In genomic region chr19:6274756-6275155, GRCh38 we compare ENCODE assay signal across 14 cellular contexts. TPM values are rescaled to one million over a fixed set of nuclear protein-coding genes. Genes with fewer than 3 reads are reported as not detected.
DNase-seq lines count a peak whose midpoint lies in the region; ATAC-seq and TF ChIP-seq lines count a peak whose summit lies in the region.
"Had no signal": no experiment of that assay in that cellular context is flagged by ENCODE, and none has a peak within 500 bp of the region (broad histone marks: within the 10 kb centered on the region; RNA-seq: fewer than 3 reads in every experiment).

No MANE protein-coding gene starts in this region.

- H3K27ac Mint-ChIP-seq in progenitor cell of endocrine pancreas: peak overlapping the region; percentile 88

- H3K9me3 Mint-ChIP-seq in progenitor cell of endocrine pancreas (ENCODE audit: low read depth): no peaks in the 10 kb centered on the region

- H3K4me1 ChIP-seq in left ventricle myocardium inferior: peaks cover 96% of the 10 kb centered on the region

- DNase-seq in left ventricle myocardium inferior: no peak
- no peak for DNase-seq in progenitor cell of endocrine pancreas (ENCODE audit: low spot score, unreplicated experiment)
- no peak for DNase-seq in NCI-H524 (lab: John Stamatoyannopoulos, UW)
- DNase-seq in SKM-1 treated with dmso at 0.1 percent for 144 hours (lab: John Stamatoyannopoulos, UW; ENCODE audit: unreplicated experiment): no peak
- no peak for DNase-seq in stimulated activated naive CD4-positive, alpha-beta T cell treated with Interleukin-2 at 50 U/mL for 16 hours (lab: John Stamatoyannopoulos, UW)
- DNase-seq: activated T-cell treated with anti-CD3 and anti-CD28 coated beads, Interleukin-2, amount 50 U/mL, for 48 hours; BE2C; effector CD4-positive, alpha-beta T cell; islet precursor cell; NCI-H2029 treated with DMSO at 0.1 percent for 48 hours; T-helper 1 cell had no signal

- TF ChIP-seq CTCF in C4-2B (conservative IDR thresholded peaks at IDR 0.05) (no peak), left ventricle myocardium inferior (IDR thresholded peaks at IDR 0.05; ENCODE audit: borderline replicate concordance) (no peak), progenitor cell of endocrine pancreas (IDR thresholded peaks at IDR 0.05; ENCODE audit: unreplicated experiment) (no peak)

- H3K27me3 Mint-ChIP-seq in progenitor cell of endocrine pancreas: no peaks in the 10 kb centered on the region

- H3K9me3 ChIP-seq in left ventricle myocardium inferior (replicated peaks): no peaks in the 10 kb centered on the region
- H3K9me3 ChIP-seq: BE2C had no signal

- peak overlapping the region; percentile 14 for H3K4me3 Mint-ChIP-seq in progenitor cell of endocrine pancreas (ENCODE audit: low read depth)

- intact Hi-C loops in left ventricle myocardium inferior (cut with micrococcal nuclease): no loop called here

- H3K36me3 ChIP-seq in left ventricle myocardium inferior: peaks cover 9% of the 10 kb centered on the region

- H3K4me1 Mint-ChIP-seq in progenitor cell of endocrine pancreas (ENCODE audit: low read depth): peaks cover 79% of the 10 kb centered on the region

- ATAC-seq in GM21528 (IDR thresholded peaks at IDR 0.05; ENCODE audit: low FRiP score, unreplicated experiment): no peak

- peaks cover 9% of the 10 kb centered on the region for H3K36me3 Mint-ChIP-seq in progenitor cell of endocrine pancreas (ENCODE audit: insufficient read depth)

- peak overlapping the region; percentile 94 for H3K27ac ChIP-seq in C4-2B
- H3K27ac ChIP-seq in adipose tissue (ENCODE audit: low read depth, low read length): peak overlapping the region; percentile 89
- peak overlapping the region; percentile 93 for H3K27ac ChIP-seq in left ventricle myocardium inferior (replicated peaks)

- peak overlapping the region; percentile 56 for H3K4me3 ChIP-seq in left ventricle myocardium inferior

- H3K27me3 ChIP-seq in left ventricle myocardium inferior (ENCODE audit: low read depth): no peaks in the 10 kb centered on the region
- H3K27me3 ChIP-seq: BE2C had no signal

- WGBS in adipose tissue, 3 donors: 77 to 88% (median 85%) methylated on average over 15 of the region's 15 CpGs

RNA-seq across cellular contexts. Expression of gene MLLT1, which starts 5.0 kb away (rescaled TPM):
- 10 to 100 TPM; 19.3 to 41.7 (median 37.5) TPM for polyA plus RNA-seq in adipose tissue
- total RNA-seq in left ventricle myocardium inferior (36.0 TPM), progenitor cell of endocrine pancreas (93.6 and 106 TPM in 2 replicates)

RNA-seq across cellular contexts. Expression of gene ACER1, which starts 58.7 kb away (rescaled TPM):
- polyA plus RNA-seq in adipose tissue: under 1 TPM in 1 of 3 donors, not detected in 2; 0.04 TPM
- not detected for total RNA-seq in left ventricle myocardium inferior
- total RNA-seq in progenitor cell of endocrine pancreas: not detected in 2 replicates
